Comparison of ENCODE assay signal across 14 cellular contexts in the genomic region with DNA sequence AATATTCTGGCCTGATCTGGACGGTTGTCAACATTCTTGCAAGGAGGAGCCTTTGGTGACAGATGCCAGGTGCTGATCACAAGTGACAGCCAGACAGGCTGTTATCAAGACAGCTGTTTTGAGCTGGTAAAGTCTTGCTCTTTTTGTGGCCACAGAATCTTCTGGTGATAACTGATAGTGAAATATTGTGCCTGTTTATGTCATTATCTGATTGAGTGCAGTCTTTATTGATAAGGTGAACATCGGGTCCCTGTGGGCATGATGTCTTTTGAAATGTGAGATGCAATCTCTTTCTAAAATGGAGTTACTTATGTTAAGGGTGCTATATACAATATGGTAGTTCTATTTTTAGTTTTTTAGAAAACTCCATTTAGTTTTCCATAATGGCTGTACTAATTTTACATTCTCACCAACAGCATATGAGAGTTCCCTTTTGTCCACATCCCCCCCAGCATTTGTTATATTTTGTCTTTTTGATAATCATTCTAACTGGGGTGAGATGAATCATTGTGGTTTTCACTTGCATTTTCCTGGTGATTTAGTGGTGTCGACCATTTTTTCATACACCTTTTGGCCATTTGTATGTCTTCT. TPM values are rescaled to one million over a fixed set of nuclear protein-coding genes. Genes with fewer than 3 reads are reported as not detected.
DNase-seq lines count a peak whose midpoint lies in the region; ATAC-seq and TF ChIP-seq lines count a peak whose summit lies in the region.
"Had no signal": no experiment of that assay in that cellular context is flagged by ENCODE, and none has a peak within 500 bp of the region (broad histone marks: within the 10 kb centered on the region; RNA-seq: fewer than 3 reads in every experiment).

No MANE protein-coding gene starts in this region.

- no peaks in the 10 kb centered on the region for H3K27me3 Mint-ChIP-seq in activated naive CD8-positive, alpha-beta T cell treated with anti-CD3 and anti-CD28 coated beads for 36 hours
- H3K27me3 Mint-ChIP-seq in nephron (ENCODE audit: low read depth), result no peaks in the 10 kb centered on the region
- H3K27me3 Mint-ChIP-seq: activated CD4-positive, alpha-beta T cell treated with anti-CD3 and anti-CD28 coated beads, Interleukin-2, amount 10 ng/mL, durations not matched to agents 24 days and 14 days had no signal

- H3K4me1 Mint-ChIP-seq in activated naive CD8-positive, alpha-beta T cell treated with anti-CD3 and anti-CD28 coated beads for 36 hours, result peaks cover 52% of the 10 kb centered on the region
- H3K4me1 Mint-ChIP-seq in nephron, result peaks cover 34% of the 10 kb centered on the region

- H3F3A ChIP-seq in MM.1S (ENCODE audit: insufficient read depth, low read length), result 0 out of 2 replicates have a peak, but pooled peaks cover 6% of the 10 kb centered on the region

- no peak overlapping the region for H3K27ac ChIP-seq in MM.1S (ENCODE audit: low read length)
- H3K27ac ChIP-seq: right atrium auricular region, testis had no signal

- no peak overlapping the region for H3K4me2 ChIP-seq in MM.1S (ENCODE audit: low read depth, low read length)

- DNase-seq in LHCN-M2 (ENCODE audit: low read depth) (peak; percentile 66), MM.1S (no peak), GM13976 (ENCODE audit: low spot score) (no peak), medulla oblongata (ENCODE audit: extremely low spot score) (no peak)
- DNase-seq in activated naive CD8-positive, alpha-beta T cell treated with anti-CD3 and anti-CD28 coated beads for 36 hours, result no peak
- DNase-seq: activated CD4-positive, alpha-beta T cell treated with anti-CD3 and anti-CD28 coated beads, Interleukin-2, amount 10 ng/mL, durations not matched to agents 24 days and 14 days; aorta; MV-4-11; NCI-H2171; NCI-H82; testis had no signal

- TF ChIP-seq CTCF in nephron (IDR thresholded peaks at IDR 0.05; ENCODE audit: unreplicated experiment in 3 of 3) (no peak), MM.1S (IDR thresholded peaks at IDR 0.05; ENCODE audit: low read length) (no peak), GM13976 (IDR thresholded peaks at IDR 0.05; ENCODE audit: borderline replicate concordance, control extremely low read depth, extremely low read depth, insufficient read depth, missing control alignments) (no peak)

- no peak overlapping the region for H3K4me3 ChIP-seq in MM.1S (ENCODE audit: low read length)
- H3K4me3 ChIP-seq: right atrium auricular region, testis had no signal

- no peaks in the 10 kb centered on the region for H3K27me3 ChIP-seq in MM.1S (replicated peaks; ENCODE audit: insufficient read depth, low read length)
- H3K27me3 ChIP-seq: right atrium auricular region, testis had no signal

- H3K4me3 Mint-ChIP-seq in activated naive CD8-positive, alpha-beta T cell treated with anti-CD3 and anti-CD28 coated beads for 36 hours, result no peak overlapping the region
- peak overlapping the region in 1 of 3 experiments; percentile 1 for H3K4me3 Mint-ChIP-seq in nephron
- H3K4me3 Mint-ChIP-seq: activated CD4-positive, alpha-beta T cell treated with anti-CD3 and anti-CD28 coated beads, Interleukin-2, amount 10 ng/mL, durations not matched to agents 24 days and 14 days had no signal

- peak; percentile 46 for ATAC-seq in GM21381 (IDR thresholded peaks at IDR 0.05; ENCODE audit: unreplicated experiment)

- no peaks in the 10 kb centered on the region for H3K9me3 ChIP-seq in MM.1S (replicated peaks; ENCODE audit: insufficient read depth, low read length)
- H3K9me3 ChIP-seq: right atrium auricular region, testis had no signal

- no peaks in the 10 kb centered on the region for H4K20me1 ChIP-seq in MM.1S (ENCODE audit: insufficient read depth, low read length)

- H3K9me3 Mint-ChIP-seq in activated naive CD8-positive, alpha-beta T cell treated with anti-CD3 and anti-CD28 coated beads for 36 hours, result peaks cover 14% of the 10 kb centered on the region
- peaks cover 38% of the 10 kb centered on the region for H3K9me3 Mint-ChIP-seq in nephron

- no peaks in the 10 kb centered on the region for H3K36me3 ChIP-seq in MM.1S (replicated peaks; ENCODE audit: insufficient read depth, low read length)
- H3K36me3 ChIP-seq: right atrium auricular region had no signal

- H3K79me2 ChIP-seq in MM.1S (ENCODE audit: low read length), result peaks cover 85% of the 10 kb centered on the region

- H3K4me1 ChIP-seq in MM.1S (ENCODE audit: low read length), result peaks cover 15% of the 10 kb centered on the region
- H3K4me1 ChIP-seq: right atrium auricular region, testis had no signal

- peak overlapping the region; percentile 72 for H3K27ac Mint-ChIP-seq in activated naive CD8-positive, alpha-beta T cell treated with anti-CD3 and anti-CD28 coated beads for 36 hours
- peak overlapping the region; percentile 30 to 89 (median 72) for H3K27ac Mint-ChIP-seq in nephron
- H3K27ac Mint-ChIP-seq: activated CD4-positive, alpha-beta T cell treated with anti-CD3 and anti-CD28 coated beads, Interleukin-2, amount 10 ng/mL, durations not matched to agents 24 days and 14 days had no signal

- in situ Hi-C loops in GM13976 (cut with MboI; ENCODE audit: low sequenced_read_pairs, unreplicated experiment), result no loop called here

- peaks cover 62% of the 10 kb centered on the region for H3K36me3 Mint-ChIP-seq in activated naive CD8-positive, alpha-beta T cell treated with anti-CD3 and anti-CD28 coated beads for 36 hours
- H3K36me3 Mint-ChIP-seq in nephron (ENCODE audit: low read depth), result peaks cover 70% of the 10 kb centered on the region

- no peak overlapping the region for H3K9ac ChIP-seq in MM.1S (ENCODE audit: low read length)

- no peaks in the 10 kb centered on the region for H3K9me2 ChIP-seq in MM.1S (replicated peaks; ENCODE audit: insufficient read depth, low read length)

- no peak overlapping the region for H2AFZ ChIP-seq in MM.1S (ENCODE audit: low read length)

RNA-seq across cellular contexts. Expression of a gene that starts 10.7 kb away (rescaled TPM):
- 25.0 and 29.8 TPM in 2 replicates for total RNA-seq in LHCN-M2 (2014; rRNA removed)
- 17.6 TPM for polyA plus RNA-seq in LHCN-M2 (2012)
- total RNA-seq in activated naive CD8-positive, alpha-beta T cell treated with anti-CD3 and anti-CD28 coated beads for 36 hours, result 10 to 100 TPM; 21.8 to 22.0 TPM

RNA-seq across cellular contexts. Expression of a gene that starts 10.8 kb away (rescaled TPM):
- total RNA-seq in LHCN-M2 (2014; rRNA removed), result 166 and 196 TPM in 2 replicates
- 116 TPM for polyA plus RNA-seq in LHCN-M2 (2012)
- total RNA-seq in activated naive CD8-positive, alpha-beta T cell treated with anti-CD3 and anti-CD28 coated beads for 36 hours, result 10 to 100 TPM; 33.5 to 34.3 TPM
